In the genomic region with DNA sequence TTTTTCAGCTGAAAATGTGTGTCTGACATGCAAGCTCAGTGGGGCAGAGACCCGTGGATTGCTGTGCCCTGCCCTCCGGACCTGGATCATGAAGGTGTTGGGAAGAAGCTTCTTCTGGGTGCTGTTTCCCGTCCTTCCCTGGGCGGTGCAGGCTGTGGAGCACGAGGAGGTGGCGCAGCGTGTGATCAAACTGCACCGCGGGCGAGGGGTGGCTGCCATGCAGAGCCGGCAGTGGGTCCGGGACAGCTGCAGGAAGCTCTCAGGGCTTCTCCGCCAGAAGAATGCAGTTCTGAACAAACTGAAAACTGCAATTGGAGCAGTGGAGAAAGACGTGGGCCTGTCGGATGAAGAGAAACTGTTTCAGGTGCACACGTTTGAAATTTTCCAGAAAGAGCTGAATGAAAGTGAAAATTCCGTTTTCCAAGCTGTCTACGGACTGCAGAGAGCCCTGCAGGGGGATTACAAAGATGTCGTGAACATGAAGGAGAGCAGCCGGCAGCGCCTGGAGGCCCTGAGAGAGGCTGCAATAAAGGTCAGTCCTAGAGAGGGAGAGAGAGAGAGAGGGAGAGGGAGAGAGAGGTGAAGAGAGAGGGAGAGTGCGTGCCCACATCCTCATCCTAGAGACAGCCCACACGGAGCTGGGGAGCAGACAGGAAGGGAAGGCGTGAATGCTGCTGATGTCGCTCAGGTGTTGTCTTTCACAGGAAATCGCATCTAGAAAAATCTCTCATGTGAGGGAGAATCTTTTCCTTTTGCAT, we compare ENCODE assay signal across 13 cellular contexts. TPM values are rescaled to one million over a fixed set of nuclear protein-coding genes. Genes with fewer than 3 reads are reported as not detected.
DNase-seq lines count a peak whose midpoint lies in the region; ATAC-seq, FAIRE-seq and TF ChIP-seq lines count a peak whose summit lies in the region.
"Had no signal": no experiment of that assay in that cellular context is flagged by ENCODE, and none has a peak within 500 bp of the region (broad histone marks: within the 10 kb centered on the region; RNA-seq: fewer than 3 reads in every experiment).

No MANE protein-coding gene starts in this region.

- CTCF ChIA-PET in GM12878 (lab: Yijun Ruan, JAX): interaction anchor here (0.8 kb wide), 1 partner anchor 220 kb away, joined by 3 read pairs; no protein-coding TSS in a partner anchor

- no peak for TF ChIP-seq POLR2A in GM12878 (IDR thresholded peaks at IDR 0.05; ENCODE audit: low read depth, low read length)

- no peak overlapping the region for H2AFZ ChIP-seq in GM12878 (ENCODE audit: control insufficient read depth, low read depth, low read length)

- H3K4me1 ChIP-seq in GM12878 (ENCODE audit: control insufficient read depth, insufficient read depth, low read length): peaks cover 15% of the 10 kb centered on the region
- peaks cover 32% of the 10 kb centered on the region for H3K4me1 ChIP-seq in stomach smooth muscle (ENCODE audit: control insufficient read depth, insufficient read depth, low read length)

- H3K9me3 Mint-ChIP-seq in activated naive CD4-positive, alpha-beta T cell treated with anti-CD3 and anti-CD28 coated beads, Interleukin-2, amount 50 U/mL, for 72 hours: no peaks in the 10 kb centered on the region

- 93% methylated on average over 26 of the region's 26 CpGs for WGBS in GM12878 (ENCODE audit: insufficient coverage, insufficient replicate concordance, low lambda C conversion rate, missing lambda C conversion rate)

- POLR2A ChIA-PET in GM12878 (lab: Charles Lee): no interaction called here

- no peak overlapping the region for H3K4me3 ChIP-seq in GM12878
- peak overlapping the region; percentile 21 to 66 for H3K4me3 ChIP-seq in stomach smooth muscle (ENCODE audit: low read length in 2 of 2)
- H3K4me3 ChIP-seq: BLaER1 had no signal

- no peaks in the 10 kb centered on the region for H4K20me1 ChIP-seq in GM12878 (ENCODE audit: control insufficient read depth, insufficient read depth)

- SMC1A ChIA-PET in GM12878 (lab: Charles Lee; ENCODE audit: uncharacterized antibody, unreplicated experiment): no interaction called here

- DNase-seq in activated naive CD4-positive, alpha-beta T cell treated with anti-CD3 and anti-CD28 coated beads, Interleukin-2, amount 50 U/mL, for 72 hours (ENCODE audit: low spot score in 2 of 2): no peak
- DNase-seq in activated naive CD4-positive, alpha-beta T cell treated with anti-CD3 and anti-CD28 coated beads, Interleukin-2, amount 50 U/mL, for 16 hours: no peak
- DNase-seq in GM12878 (ENCODE audit: low read depth, low spot score) (no peak), kidney glomerular epithelial cell (lab: John Stamatoyannopoulos, UW) (peak; percentile 41), OCI-M2 (lab: John Stamatoyannopoulos, UW; ENCODE audit: unreplicated experiment) (no peak)
- DNase-seq: activated CD8-positive, alpha-beta memory T cell treated with anti-CD3 and anti-CD28 coated beads for 24 hours; KG1; stimulated activated CD4-positive, alpha-beta T cell treated with anti-CD3 and anti-CD28 coated beads, Interleukin-4, amount 100 ng/mL, for 24 hours had no signal

- no peak overlapping the region for H3K9ac ChIP-seq in GM12878 (ENCODE audit: control insufficient read depth, insufficient read depth, low read length)
- peak overlapping the region; percentile 12 to 52 for H3K9ac ChIP-seq in stomach smooth muscle (ENCODE audit: low read length in 2 of 2)
- H3K9ac ChIP-seq: BLaER1 had no signal

- no peak for TF ChIP-seq CTCF in GM12878 (IDR thresholded peaks at IDR 0.05 in 2 of 3, conservative IDR thresholded peaks at IDR 0.05 in 1 of 3; ENCODE audit: control insufficient read depth in 2 of 3, extremely low read depth in 1 of 3, insufficient read depth in 1 of 3, low read depth in 3 of 3, low read length in 3 of 3)

- RAD21 ChIA-PET in GM12878 (lab: Charles Lee; ENCODE audit: unreplicated experiment): interaction anchor here (1.3 kb wide), 1 partner anchor 13 kb away, joined by 3 read pairs; no protein-coding TSS in a partner anchor

- H3K27me3 ChIP-seq in GM12878 (replicated peaks in 1 of 2; ENCODE audit: control insufficient read depth in 2 of 2, insufficient read depth in 2 of 2, low read length in 1 of 2) (no peaks in the 10 kb centered on the region), stomach smooth muscle (ENCODE audit: control insufficient read depth in 1 of 2, insufficient read depth in 2 of 2, low read length in 2 of 2) (no peaks in the 10 kb centered on the region)
- H3K27me3 ChIP-seq: BLaER1 had no signal

- H3K79me2 ChIP-seq in GM12878 (ENCODE audit: control insufficient read depth, insufficient read depth, low read length): peaks cover 35% of the 10 kb centered on the region

- H3K36me3 ChIP-seq in GM12878 (ENCODE audit: control insufficient read depth in 2 of 2, insufficient read depth in 2 of 2, low read length in 1 of 2): peaks cover 6 to 43% of the 10 kb centered on the region in 2 experiments
- H3K36me3 ChIP-seq in stomach smooth muscle (ENCODE audit: control insufficient read depth in 2 of 2, insufficient read depth in 2 of 2, low read length in 2 of 2): peaks cover 24 to 33% of the 10 kb centered on the region in 2 donors

- in situ Hi-C loops in GM12878 (cut with MboI): no loop called here

- H3K4me2 ChIP-seq in GM12878 (ENCODE audit: control insufficient read depth, insufficient read depth): 0 out of 2 replicates have a peak overlapping the region, but pooled peaks have one; percentile 30
- H3K4me2 ChIP-seq: BLaER1 had no signal

- TF ChIP-seq RAD21 in GM12878 (IDR thresholded peaks at IDR 0.05; ENCODE audit: insufficient read depth, low read depth, low read length): no peak

- H3K27ac Mint-ChIP-seq in activated naive CD4-positive, alpha-beta T cell treated with anti-CD3 and anti-CD28 coated beads, Interleukin-2, amount 50 U/mL, for 72 hours: peak overlapping the region; percentile 29 to 82

- no TSS peak for BruUV-seq in GM12878 (replicated peaks; lab: Mats Ljungman, UMichigan)

- H3K9me3 ChIP-seq in GM12878 (replicated peaks; ENCODE audit: control insufficient read depth, insufficient read depth, low read length) (no peaks in the 10 kb centered on the region), stomach smooth muscle (ENCODE audit: control insufficient read depth in 2 of 2, low read length in 2 of 2) (no peaks in the 10 kb centered on the region)

- FAIRE-seq in GM12878 (lab: Jason Lieb, UNC): no peak

- ATAC-seq in activated naive CD4-positive, alpha-beta T cell treated with anti-CD3 and anti-CD28 coated beads, Interleukin-2, amount 50 U/mL, for 72 hours: no peak
- ATAC-seq in GM12878 (no peak), SK-N-SH treated with all-trans-retinoic acid at 6 μM for 48 hours (no peak), GM21723 (IDR thresholded peaks at IDR 0.05; ENCODE audit: unreplicated experiment) (no peak)
- ATAC-seq: HCT116 had no signal

- no peak for TF ChIP-seq EP300 in GM12878 (IDR thresholded peaks at IDR 0.05; ENCODE audit: borderline replicate concordance in 1 of 2, control insufficient read depth in 1 of 2, low read depth in 2 of 2, low read length in 2 of 2)

- intact Hi-C loops in GM12878 (cut with micrococcal nuclease; ENCODE audit: unreplicated experiment): no loop called here

- H3K27ac ChIP-seq in GM12878 (ENCODE audit: control insufficient read depth, insufficient read depth) (no peak overlapping the region), stomach smooth muscle (ENCODE audit: low read length) (peak overlapping the region; percentile 26)
- H3K27ac ChIP-seq: BLaER1 had no signal

- peaks cover 13 to 14% of the 10 kb centered on the region in 2 donors for H3K36me3 Mint-ChIP-seq in activated naive CD4-positive, alpha-beta T cell treated with anti-CD3 and anti-CD28 coated beads, Interleukin-2, amount 50 U/mL, for 72 hours

TF ChIP-seq in SK-N-SH treated with all-trans-retinoic acid at 6 μM for 48 hours, 23 proteins besides CTCF, POLR2A, EP300 and RAD21 (continues in another document):
- no peak for TF ChIP-seq ZNF565 (CRISPR knock-in tag; conservative IDR thresholded peaks at IDR 0.05; ENCODE audit: low read depth)

RNA-seq across cellular contexts. Expression of a gene that starts 5.2 kb away (rescaled TPM):
- 10 to 100 TPM; 18.9 to 36.5 TPM for total RNA-seq in activated naive CD4-positive, alpha-beta T cell treated with anti-CD3 and anti-CD28 coated beads, Interleukin-2, amount 50 U/mL, for 72 hours
- total RNA-seq in GM12878 (2013; cell fraction: nucleolus; rRNA removed): 60.4 and 60.5 TPM in 2 replicates
- total RNA-seq in GM12878 (2014; rRNA removed) (12.3 and 13.6 TPM in 2 replicates), GM12878 (2014; rRNA removed; fragmentation: Illumina TruSeq; extraction: Trizol) (8.6 and 11.0 TPM in 2 replicates), GM12878 (2021) (10.6 and 23.6 TPM in 2 replicates)
- polyA plus RNA-seq in GM12878 (2011; ENCODE audit: low read depth): 10.5 TPM
- polyA plus RNA-seq in GM12878 (2011; rRNA removed) (7.7 and 9.9 TPM in 2 replicates), GM12878 (2014; fragmentation: Illumina TruSeq; extraction: Trizol) (13.7 and 14.7 TPM in 2 replicates), GM12878 (2014; fragmentation: Nextera tagmentation; extraction: Ambion mirVana) (1 to 10 TPM; 2.5 to 3.0 TPM), GM12878 (2014; rRNA removed) (15.7 and 18.6 TPM in 2 replicates), GM12878 (2016; fragmentation: Nextera tagmentation; extraction: Ambion mirVana) (1 to 10 TPM; 6.1 to 6.2 TPM)
- 6.8 and 7.3 TPM in 2 replicates for polyA plus RNA-seq in GM12878 (2011; cell fraction: cytosol; rRNA removed)
- polyA plus RNA-seq in GM12878 (2011; cell fraction: nucleus; rRNA removed): 17.9 and 28.0 TPM in 2 replicates
- 8.3 and 9.6 TPM in 2 replicates for polyA plus RNA-seq in GM12878 (2012)
- polyA minus RNA-seq in GM12878 (2011; rRNA and poly(A)+ RNA removed): 7.8 and 8.9 TPM in 2 replicates
- 2.4 TPM in 2 replicates for polyA minus RNA-seq in GM12878 (2011; cell fraction: cytosol; rRNA and poly(A)+ RNA removed)
- polyA minus RNA-seq in GM12878 (2011; cell fraction: nucleus; rRNA and poly(A)+ RNA removed): 5.7 and 15.1 TPM in 2 replicates

RNA-seq across cellular contexts. Expression of a gene that starts 42.4 kb away (rescaled TPM):
- total RNA-seq in activated naive CD4-positive, alpha-beta T cell treated with anti-CD3 and anti-CD28 coated beads, Interleukin-2, amount 50 U/mL, for 72 hours: under 1 TPM in 1 of 2 donors, not detected in 1; 0.19 TPM
- total RNA-seq in GM12878 (2013; cell fraction: nucleolus; rRNA removed): 0.21 TPM in 1 of 2 replicates, not detected in the other
- 1.1 and 1.9 TPM in 2 replicates for total RNA-seq in GM12878 (2014; rRNA removed)
- total RNA-seq in GM12878 (2014; rRNA removed; fragmentation: Illumina TruSeq; extraction: Trizol): 0.94 and 1.0 TPM in 2 replicates
- 1.2 and 1.6 TPM in 2 replicates for total RNA-seq in GM12878 (2021)
- 0.72 TPM for polyA plus RNA-seq in GM12878 (2011; ENCODE audit: low read depth)
- 0.04 and 0.05 TPM in 2 replicates for polyA plus RNA-seq in GM12878 (2011; rRNA removed)
- polyA plus RNA-seq in GM12878 (2011; cell fraction: cytosol; rRNA removed): 0.09 and 0.10 TPM in 2 replicates
- polyA plus RNA-seq in GM12878 (2011; cell fraction: nucleus; rRNA removed): 0.18 and 0.19 TPM in 2 replicates
- polyA plus RNA-seq in GM12878 (2012): 1.0 and 1.2 TPM in 2 replicates
- polyA plus RNA-seq in GM12878 (2014; fragmentation: Illumina TruSeq; extraction: Trizol): 0.90 and 1.1 TPM in 2 replicates
- polyA plus RNA-seq in GM12878 (2014; fragmentation: Nextera tagmentation; extraction: Ambion mirVana): under 1 TPM; 0.10 to 0.13 TPM
- polyA plus RNA-seq in GM12878 (2014; rRNA removed): 0.63 and 1.4 TPM in 2 replicates
- 1 to 10 TPM in 1 of 2 experiments, under 1 TPM in 1; 0.80 to 1.1 TPM for polyA plus RNA-seq in GM12878 (2016; fragmentation: Nextera tagmentation; extraction: Ambion mirVana)
- not detected in 2 replicates for polyA minus RNA-seq in GM12878 (2011; rRNA and poly(A)+ RNA removed)
- not detected in 2 replicates for polyA minus RNA-seq in GM12878 (2011; cell fraction: cytosol; rRNA and poly(A)+ RNA removed)
- 0.96 TPM in 1 of 2 replicates, not detected in the other for polyA minus RNA-seq in GM12878 (2011; cell fraction: nucleus; rRNA and poly(A)+ RNA removed)
